ENCODE assay signal across 13 cellular contexts in genomic region chr18:31217038-31217437, GRCh38. TPM values are rescaled to one million over a fixed set of nuclear protein-coding genes. Genes with fewer than 3 reads are reported as not detected.
DNase-seq lines count a peak whose midpoint lies in the region; ATAC-seq lines count a peak whose summit lies in the region.
"Had no signal": no experiment of that assay in that cellular context is flagged by ENCODE, and none has a peak within 500 bp of the region (broad histone marks: within the 10 kb centered on the region; RNA-seq: fewer than 3 reads in every experiment).

No MANE protein-coding gene starts in this region.

- no peak overlapping the region for H2AK5ac ChIP-seq in neuronal stem cell (ENCODE audit: low read depth, low read length)

- ATAC-seq in esophagus mucosa (peak; percentile 94), HG02763 (IDR thresholded peaks at IDR 0.05; ENCODE audit: unreplicated experiment) (no peak)

- H3K18ac ChIP-seq in neuronal stem cell (ENCODE audit: low read length): peak overlapping the region; percentile 61

- H3K36me3 ChIP-seq in neuronal stem cell (replicated peaks in 1 of 2; ENCODE audit: control insufficient read depth in 2 of 2, insufficient read depth in 2 of 2, low read length in 2 of 2): no peaks in the 10 kb centered on the region
- H3K36me3 ChIP-seq: BLaER1 treated with 17β-estradiol and CSF1 and Interleukin-3, amounts not matched to agents 10 nM and 100 nM; HAP-1 had no signal

- H3K4ac ChIP-seq in neuronal stem cell (ENCODE audit: low read length): no peak overlapping the region

- H3K23ac ChIP-seq in neuronal stem cell (ENCODE audit: low read depth, low read length, poor library complexity): no peak overlapping the region

- H3K79me1 ChIP-seq in neuronal stem cell (ENCODE audit: low read depth, low read length): no peaks in the 10 kb centered on the region

- no peak overlapping the region for H2BK120ac ChIP-seq in neuronal stem cell (ENCODE audit: low read depth, low read length)

- H3K9ac ChIP-seq in neuronal stem cell (ENCODE audit: low read depth, low read length, poor library complexity): no peak overlapping the region
- H3K9ac ChIP-seq: BLaER1 treated with 17β-estradiol and CSF1 and Interleukin-3, amounts not matched to agents 10 nM and 100 nM had no signal

- no peak overlapping the region for H3K14ac ChIP-seq in neuronal stem cell (ENCODE audit: low read length)

- no peak overlapping the region for H3K27ac ChIP-seq in neuronal stem cell (replicated peaks; ENCODE audit: low read length)

- no peaks in the 10 kb centered on the region for H3K27me3 ChIP-seq in neuronal stem cell (ENCODE audit: control insufficient read depth in 3 of 3, insufficient read depth in 3 of 3, low read depth in 1 of 3, low read length in 3 of 3)
- H3K27me3 ChIP-seq: BLaER1 treated with 17β-estradiol and CSF1 and Interleukin-3, amounts not matched to agents 10 nM and 100 nM had no signal

- H4K8ac ChIP-seq in neuronal stem cell (ENCODE audit: low read depth, low read length): no peak overlapping the region

- peak overlapping the region; percentile 63 for H2AFZ ChIP-seq in neuronal stem cell (ENCODE audit: low read length)

- H2BK5ac ChIP-seq in neuronal stem cell (ENCODE audit: low read length): no peak overlapping the region

- DNase-seq in NCI-H1417 (lab: John Stamatoyannopoulos, UW) (peak in 2 of 3 experiments; percentile 44 to 67), NCI-H1417 treated with DMSO at 0.1 percent for 48 hours (lab: John Stamatoyannopoulos, UW) (no peak), H4 (ENCODE audit: low spot score) (peak; percentile 53), neuronal stem cell (ENCODE audit: low spot score) (no peak), T-helper 1 cell (no peak), NCI-H1105 (lab: John Stamatoyannopoulos, UW) (no peak)
- DNase-seq: 8988T, DMS53 had no signal

- H4K91ac ChIP-seq in neuronal stem cell (ENCODE audit: low read depth, low read length, poor library complexity): no peak overlapping the region

- peaks cover 0 to 9% of the 10 kb centered on the region in 2 donors for H3K9me3 ChIP-seq in neuronal stem cell (replicated peaks in 1 of 2; ENCODE audit: control insufficient read depth in 2 of 2, insufficient read depth in 1 of 2, low read depth in 1 of 2, low read length in 2 of 2)
- H3K9me3 ChIP-seq: HAP-1 had no signal

- no peak overlapping the region for H2BK12ac ChIP-seq in neuronal stem cell (ENCODE audit: low read length)

- WGBS in neuronal stem cell (ENCODE audit: extremely low coverage in 2 of 2, insufficient read length in 2 of 2, insufficient replicate concordance in 1 of 2), 2 donors: no CpG with 5 or more reads among the region's 6 CpGs

- H3K4me1 ChIP-seq in neuronal stem cell (ENCODE audit: control insufficient read depth in 2 of 2, insufficient read depth in 1 of 2, low read depth in 1 of 2, low read length in 2 of 2): peaks cover 0 to 9% of the 10 kb centered on the region in 2 donors
- H3K4me1 ChIP-seq: HAP-1 had no signal

- H2BK15ac ChIP-seq in neuronal stem cell (ENCODE audit: low read length): peak overlapping the region; percentile 12

- H3K4me3 ChIP-seq in neuronal stem cell (ENCODE audit: low read length in 2 of 2): no peak overlapping the region
- H3K4me3 ChIP-seq: BLaER1 treated with 17β-estradiol and CSF1 and Interleukin-3, amounts not matched to agents 10 nM and 100 nM; HAP-1 had no signal

- no peak overlapping the region for H3K4me2 ChIP-seq in neuronal stem cell (ENCODE audit: insufficient read depth, low read length, poor library complexity, severe bottlenecking)
- H3K4me2 ChIP-seq: BLaER1 treated with 17β-estradiol and CSF1 and Interleukin-3, amounts not matched to agents 10 nM and 100 nM had no signal

RNA-seq across cellular contexts. Expression of gene DSC1, which starts 54.4 kb away (rescaled TPM):
- 0.06 TPM in 1 of 2 replicates, not detected in the other for total RNA-seq in H4 (2014; rRNA removed; shearing (Covaris generic))
- 0.52 TPM for total RNA-seq in esophagus mucosa
- not detected for polyA plus RNA-seq in neuronal stem cell (2013, experiment 1 of 2)
- polyA plus RNA-seq in neuronal stem cell (2013, experiment 2 of 2): not detected
- total RNA-seq: RPMI7951 had no signal

Comparison
In these comparisons a context has a peak if more than half of its experiments do, and no peak if none do; other contexts are left out.
1. DNase-seq: peak in NCI-H1417 (2 of 3) and H4 (single experiment); none in NCI-H1417 treated with DMSO at 0.1 percent for 48 hours (single experiment), neuronal stem cell (single experiment), T-helper 1 cell (0 of 5) and NCI-H1105 (single experiment).